Comparison of ENCODE assay signal across 15 cellular contexts in the genomic region with DNA sequence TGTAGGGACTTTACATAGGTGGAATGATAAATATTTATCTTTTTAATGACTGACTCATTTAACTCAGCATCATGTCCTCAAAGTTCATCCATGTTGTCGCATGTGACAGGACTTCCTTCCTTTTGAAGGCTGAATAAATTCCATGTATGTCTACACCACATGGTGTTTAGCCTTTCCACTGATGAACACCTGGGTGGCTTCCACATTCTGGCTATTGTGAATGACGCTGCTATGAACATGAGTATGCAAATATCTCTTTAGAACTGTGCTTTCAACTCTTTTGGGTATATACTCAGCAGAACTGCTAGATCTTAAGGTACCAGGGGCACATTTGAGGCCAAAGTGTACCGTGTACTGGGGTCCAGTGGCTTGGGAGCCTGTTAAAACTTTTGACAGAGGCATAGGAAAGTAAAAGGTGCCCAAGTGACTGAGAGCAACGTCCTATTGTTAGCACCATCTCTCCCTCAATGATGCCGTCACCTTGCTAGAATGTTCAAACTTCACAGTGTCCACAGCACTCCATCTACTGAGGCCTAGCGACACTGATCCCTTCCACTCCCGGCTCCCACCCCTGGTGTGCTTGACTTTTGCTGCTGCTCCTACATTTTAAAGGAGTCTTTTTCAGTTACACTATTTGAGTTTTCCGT. TPM values are rescaled to one million over a fixed set of nuclear protein-coding genes. Genes with fewer than 3 reads are reported as not detected.
A peak's percentile ranks its signal among the peaks of the same experiment; 100 is the strongest.
DNase-seq lines count a peak whose midpoint lies in the region; ATAC-seq and TF ChIP-seq lines count a peak whose summit lies in the region.
"Had no signal": no experiment of that assay in that cellular context is flagged by ENCODE, and none has a peak within 500 bp of the region (broad histone marks: within the 10 kb centered on the region; RNA-seq: fewer than 3 reads in every experiment).

No MANE protein-coding gene starts in this region.

- peak overlapping the region; percentile 53 for H3K4me3 Mint-ChIP-seq in WTC11
- H3K4me3 Mint-ChIP-seq: activated CD4-positive, alpha-beta T cell treated with anti-CD3 and anti-CD28 coated beads, Interleukin-2, amount 10 ng/mL, durations not matched to agents 24 days and 14 days; central memory CD8-positive, alpha-beta T cell had no signal

- in situ Hi-C loops in HAP-1 (cut with MboI; ENCODE audit: low sequenced_read_pairs), result no loop called here

- no peak for TF ChIP-seq CTCF in WTC11 (IDR thresholded peaks at IDR 0.05)
- no peak for TF ChIP-seq CTCF in psoas muscle (IDR thresholded peaks at IDR 0.05)

- H3K36me3 ChIP-seq in psoas muscle (ENCODE audit: insufficient read depth in 1 of 2, low read depth in 1 of 2), result no peaks in the 10 kb centered on the region
- H3K36me3 ChIP-seq in HAP-1 (replicated peaks), result no peaks in the 10 kb centered on the region

- H3K27me3 ChIP-seq in psoas muscle (ENCODE audit: insufficient read depth in 3 of 3, low read length in 2 of 3) (no peaks in the 10 kb centered on the region), HAP-1 (ENCODE audit: low read depth) (no peaks in the 10 kb centered on the region)

- POLR2A ChIA-PET in WTC11 (lab: Charles Lee), result interaction anchor here (1.7 kb wide), 1 partner anchor 26 kb away, joined by 13 read pairs; no protein-coding TSS in a partner anchor

- peak overlapping the region; percentile 99 for H3K27ac Mint-ChIP-seq in WTC11
- H3K27ac Mint-ChIP-seq: activated CD4-positive, alpha-beta T cell treated with anti-CD3 and anti-CD28 coated beads, Interleukin-2, amount 10 ng/mL, durations not matched to agents 24 days and 14 days had no signal

- DNase-seq in WTC11 (ENCODE audit: low spot score) (no peak), psoas muscle (no peak), DMS114 treated with DMSO at 0.1 percent for 48 hours (lab: John Stamatoyannopoulos, UW; ENCODE audit: unreplicated experiment) (no peak), HAP-1 (ENCODE audit: low spot score in 2 of 2) (no peak), inferior parietal cortex (ENCODE audit: extremely low spot score) (no peak)
- no peak for DNase-seq in activated CD4-positive, alpha-beta T cell treated with anti-CD3 and anti-CD28 coated beads, Interleukin-2, amount 50 U/mL, for 4 hours
- DNase-seq: activated CD4-positive, alpha-beta T cell treated with anti-CD3 and anti-CD28 coated beads, Interleukin-2, amount 10 ng/mL, durations not matched to agents 24 days and 14 days; activated naive CD4-positive, alpha-beta T cell; COR-L47; midbrain; retina had no signal

- 85 to 90% (median 88%) methylated on average over 8 of the region's 8 CpGs for WGBS in psoas muscle, 3 donors

- no peak overlapping the region for H3K27ac ChIP-seq in psoas muscle

- H3K27me3 Mint-ChIP-seq in WTC11 (ENCODE audit: low read depth), result no peaks in the 10 kb centered on the region
- H3K27me3 Mint-ChIP-seq: activated CD4-positive, alpha-beta T cell treated with anti-CD3 and anti-CD28 coated beads, Interleukin-2, amount 10 ng/mL, durations not matched to agents 24 days and 14 days; central memory CD8-positive, alpha-beta T cell had no signal

- peaks cover 22% of the 10 kb centered on the region for H3K4me1 ChIP-seq in psoas muscle
- H3K4me1 ChIP-seq in HAP-1, result peaks cover 19% of the 10 kb centered on the region

- intact Hi-C loops in psoas muscle (cut with DNase I), result no loop called here

- H3K9me3 Mint-ChIP-seq in WTC11, result peaks cover 7% of the 10 kb centered on the region

- H3K4me3 ChIP-seq in psoas muscle, result no peak overlapping the region
- H3K4me3 ChIP-seq in HAP-1, result no peak overlapping the region

- ATAC-seq in GM19372 (IDR thresholded peaks at IDR 0.05; ENCODE audit: low read depth, unreplicated experiment) (peak; percentile 57), HG02884 (IDR thresholded peaks at IDR 0.05; ENCODE audit: unreplicated experiment) (peak; percentile 49), WTC11 (no peak), psoas muscle (peak in 3 of 4 donors; percentile 60 to 74 (median 71))
- ATAC-seq: SK-N-SH treated with all-trans-retinoic acid at 6 μM for 48 hours had no signal

- peaks cover 12% of the 10 kb centered on the region for H3K36me3 Mint-ChIP-seq in WTC11

- no peaks in the 10 kb centered on the region for H3K9me3 ChIP-seq in psoas muscle
- 0 out of 2 replicates have a peak, but pooled peaks cover 2% of the 10 kb centered on the region for H3K9me3 ChIP-seq in HAP-1

- peaks cover 96% of the 10 kb centered on the region for H3K4me1 Mint-ChIP-seq in WTC11
- H3K4me1 Mint-ChIP-seq: activated CD4-positive, alpha-beta T cell treated with anti-CD3 and anti-CD28 coated beads, Interleukin-2, amount 10 ng/mL, durations not matched to agents 24 days and 14 days; central memory CD8-positive, alpha-beta T cell had no signal

- CTCF ChIA-PET in WTC11 (lab: Charles Lee), result interaction anchor here (1.5 kb wide), 1 partner anchor 27 kb away, joined by 12 read pairs; no protein-coding TSS in a partner anchor

TF ChIP-seq in WTC11, 78 proteins besides CTCF, POLR2A, EP300 and RAD21 (continues in another document):
- TF ChIP-seq, protein P1, sequence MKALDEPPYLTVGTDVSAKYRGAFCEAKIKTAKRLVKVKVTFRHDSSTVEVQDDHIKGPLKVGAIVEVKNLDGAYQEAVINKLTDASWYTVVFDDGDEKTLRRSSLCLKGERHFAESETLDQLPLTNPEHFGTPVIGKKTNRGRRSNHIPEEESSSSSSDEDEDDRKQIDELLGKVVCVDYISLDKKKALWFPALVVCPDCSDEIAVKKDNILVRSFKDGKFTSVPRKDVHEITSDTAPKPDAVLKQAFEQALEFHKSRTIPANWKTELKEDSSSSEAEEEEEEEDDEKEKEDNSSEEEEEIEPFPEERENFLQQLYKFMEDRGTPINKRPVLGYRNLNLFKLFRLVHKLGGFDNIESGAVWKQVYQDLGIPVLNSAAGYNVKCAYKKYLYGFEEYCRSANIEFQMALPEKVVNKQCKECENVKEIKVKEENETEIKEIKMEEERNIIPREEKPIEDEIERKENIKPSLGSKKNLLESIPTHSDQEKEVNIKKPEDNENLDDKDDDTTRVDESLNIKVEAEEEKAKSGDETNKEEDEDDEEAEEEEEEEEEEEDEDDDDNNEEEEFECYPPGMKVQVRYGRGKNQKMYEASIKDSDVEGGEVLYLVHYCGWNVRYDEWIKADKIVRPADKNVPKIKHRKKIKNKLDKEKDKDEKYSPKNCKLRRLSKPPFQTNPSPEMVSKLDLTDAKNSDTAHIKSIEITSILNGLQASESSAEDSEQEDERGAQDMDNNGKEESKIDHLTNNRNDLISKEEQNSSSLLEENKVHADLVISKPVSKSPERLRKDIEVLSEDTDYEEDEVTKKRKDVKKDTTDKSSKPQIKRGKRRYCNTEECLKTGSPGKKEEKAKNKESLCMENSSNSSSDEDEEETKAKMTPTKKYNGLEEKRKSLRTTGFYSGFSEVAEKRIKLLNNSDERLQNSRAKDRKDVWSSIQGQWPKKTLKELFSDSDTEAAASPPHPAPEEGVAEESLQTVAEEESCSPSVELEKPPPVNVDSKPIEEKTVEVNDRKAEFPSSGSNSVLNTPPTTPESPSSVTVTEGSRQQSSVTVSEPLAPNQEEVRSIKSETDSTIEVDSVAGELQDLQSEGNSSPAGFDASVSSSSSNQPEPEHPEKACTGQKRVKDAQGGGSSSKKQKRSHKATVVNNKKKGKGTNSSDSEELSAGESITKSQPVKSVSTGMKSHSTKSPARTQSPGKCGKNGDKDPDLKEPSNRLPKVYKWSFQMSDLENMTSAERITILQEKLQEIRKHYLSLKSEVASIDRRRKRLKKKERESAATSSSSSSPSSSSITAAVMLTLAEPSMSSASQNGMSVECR (CRISPR knock-in tag; IDR thresholded peaks at IDR 0.05; ENCODE audit: borderline replicate concordance), result no peak
- no peak for TF ChIP-seq TP53 (CRISPR knock-in tag; IDR thresholded peaks at IDR 0.05)
- TF ChIP-seq, protein P2, sequence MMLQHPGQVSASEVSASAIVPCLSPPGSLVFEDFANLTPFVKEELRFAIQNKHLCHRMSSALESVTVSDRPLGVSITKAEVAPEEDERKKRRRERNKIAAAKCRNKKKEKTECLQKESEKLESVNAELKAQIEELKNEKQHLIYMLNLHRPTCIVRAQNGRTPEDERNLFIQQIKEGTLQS (CRISPR knock-in tag; conservative IDR thresholded peaks at IDR 0.05), result no peak
- TF ChIP-seq, protein P3, sequence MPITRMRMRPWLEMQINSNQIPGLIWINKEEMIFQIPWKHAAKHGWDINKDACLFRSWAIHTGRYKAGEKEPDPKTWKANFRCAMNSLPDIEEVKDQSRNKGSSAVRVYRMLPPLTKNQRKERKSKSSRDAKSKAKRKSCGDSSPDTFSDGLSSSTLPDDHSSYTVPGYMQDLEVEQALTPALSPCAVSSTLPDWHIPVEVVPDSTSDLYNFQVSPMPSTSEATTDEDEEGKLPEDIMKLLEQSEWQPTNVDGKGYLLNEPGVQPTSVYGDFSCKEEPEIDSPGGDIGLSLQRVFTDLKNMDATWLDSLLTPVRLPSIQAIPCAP (CRISPR knock-in tag; IDR thresholded peaks at IDR 0.05), result no peak
- no peak for TF ChIP-seq NFYB (CRISPR knock-in tag; conservative IDR thresholded peaks at IDR 0.05; ENCODE audit: low read depth)
- no peak for TF ChIP-seq ZNF671 (CRISPR knock-in tag; IDR thresholded peaks at IDR 0.05)
- TF ChIP-seq, protein P4, sequence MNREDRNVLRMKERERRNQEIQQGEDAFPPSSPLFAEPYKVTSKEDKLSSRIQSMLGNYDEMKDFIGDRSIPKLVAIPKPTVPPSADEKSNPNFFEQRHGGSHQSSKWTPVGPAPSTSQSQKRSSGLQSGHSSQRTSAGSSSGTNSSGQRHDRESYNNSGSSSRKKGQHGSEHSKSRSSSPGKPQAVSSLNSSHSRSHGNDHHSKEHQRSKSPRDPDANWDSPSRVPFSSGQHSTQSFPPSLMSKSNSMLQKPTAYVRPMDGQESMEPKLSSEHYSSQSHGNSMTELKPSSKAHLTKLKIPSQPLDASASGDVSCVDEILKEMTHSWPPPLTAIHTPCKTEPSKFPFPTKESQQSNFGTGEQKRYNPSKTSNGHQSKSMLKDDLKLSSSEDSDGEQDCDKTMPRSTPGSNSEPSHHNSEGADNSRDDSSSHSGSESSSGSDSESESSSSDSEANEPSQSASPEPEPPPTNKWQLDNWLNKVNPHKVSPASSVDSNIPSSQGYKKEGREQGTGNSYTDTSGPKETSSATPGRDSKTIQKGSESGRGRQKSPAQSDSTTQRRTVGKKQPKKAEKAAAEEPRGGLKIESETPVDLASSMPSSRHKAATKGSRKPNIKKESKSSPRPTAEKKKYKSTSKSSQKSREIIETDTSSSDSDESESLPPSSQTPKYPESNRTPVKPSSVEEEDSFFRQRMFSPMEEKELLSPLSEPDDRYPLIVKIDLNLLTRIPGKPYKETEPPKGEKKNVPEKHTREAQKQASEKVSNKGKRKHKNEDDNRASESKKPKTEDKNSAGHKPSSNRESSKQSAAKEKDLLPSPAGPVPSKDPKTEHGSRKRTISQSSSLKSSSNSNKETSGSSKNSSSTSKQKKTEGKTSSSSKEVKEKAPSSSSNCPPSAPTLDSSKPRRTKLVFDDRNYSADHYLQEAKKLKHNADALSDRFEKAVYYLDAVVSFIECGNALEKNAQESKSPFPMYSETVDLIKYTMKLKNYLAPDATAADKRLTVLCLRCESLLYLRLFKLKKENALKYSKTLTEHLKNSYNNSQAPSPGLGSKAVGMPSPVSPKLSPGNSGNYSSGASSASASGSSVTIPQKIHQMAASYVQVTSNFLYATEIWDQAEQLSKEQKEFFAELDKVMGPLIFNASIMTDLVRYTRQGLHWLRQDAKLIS (CRISPR knock-in tag; IDR thresholded peaks at IDR 0.05; ENCODE audit: borderline replicate concordance), result no peak

RNA-seq across cellular contexts. Expression of a gene that starts 24.0 kb away (rescaled TPM):
- total RNA-seq in WTC11 (2021) (62.4 to 72.6 TPM (median 68.8 TPM) in 3 replicates), psoas muscle (10 to 100 TPM; 40.8 to 68.9 (median 56.0) TPM)
- 10 to 100 TPM; 14.9 to 91.6 (median 25.9) TPM for polyA plus RNA-seq in psoas muscle
